ENCODE assay signal across 8 cellular contexts in the genomic region with DNA sequence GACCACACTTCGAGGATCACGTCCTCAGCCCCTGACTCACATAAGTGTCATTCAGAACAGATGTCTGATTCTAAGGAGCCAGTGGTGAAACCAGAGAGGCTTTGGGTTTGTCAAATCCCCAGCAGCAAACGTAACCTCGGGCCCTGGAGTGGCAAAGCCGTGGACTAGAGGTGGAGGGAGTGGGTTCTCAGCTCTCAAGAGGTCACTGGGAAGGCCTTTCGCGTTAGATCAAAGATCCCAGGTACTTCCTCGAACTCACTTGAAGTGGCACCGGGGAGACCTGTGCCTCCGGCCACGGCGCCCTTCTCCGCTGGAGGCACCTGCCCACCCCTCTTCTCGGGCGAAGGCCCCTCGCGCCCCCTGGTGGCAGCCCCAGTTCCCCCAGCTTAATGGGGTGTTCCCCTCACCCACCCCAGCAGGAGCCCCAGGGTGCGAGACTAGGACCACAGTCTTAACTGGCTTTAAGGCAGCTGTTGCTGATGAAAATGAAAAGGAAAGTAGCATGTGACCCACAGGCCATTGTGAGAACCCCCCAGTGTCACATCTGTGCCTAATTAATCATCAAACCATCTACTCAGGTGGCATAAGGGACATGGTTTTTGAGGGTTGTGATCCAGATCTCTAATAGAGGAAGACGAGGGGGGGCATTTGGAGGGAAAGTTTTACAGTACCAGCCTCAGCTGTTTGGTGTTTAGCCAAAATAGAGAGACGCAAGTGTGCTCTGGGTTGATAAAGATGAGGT. TPM values are rescaled to one million over a fixed set of nuclear protein-coding genes. Genes with fewer than 3 reads are reported as not detected.
A peak's percentile ranks its signal among the peaks of the same experiment; 100 is the strongest.
DNase-seq lines count a peak whose midpoint lies in the region; ATAC-seq and TF ChIP-seq lines count a peak whose summit lies in the region.

No MANE protein-coding gene starts in this region.

- H3K4me3 ChIP-seq in epithelial cell of esophagus (ENCODE audit: low read length) (peak overlapping the region; percentile 43), mucosa of stomach (ENCODE audit: low read length) (peak overlapping the region; percentile 1)

- peak overlapping the region; percentile 60 for H3K4me3 Mint-ChIP-seq in activated CD8-positive, alpha-beta memory T cell treated with anti-CD3 and anti-CD28 coated beads, Interleukin-2, amount 10 ng/mL, durations not matched to agents 7 days and 5 days

- H3K9me3 Mint-ChIP-seq in activated CD8-positive, alpha-beta memory T cell treated with anti-CD3 and anti-CD28 coated beads, Interleukin-2, amount 10 ng/mL, durations not matched to agents 7 days and 5 days (ENCODE audit: low read depth): no peaks in the 10 kb centered on the region

- peaks cover 30% of the 10 kb centered on the region for H3K4me1 Mint-ChIP-seq in activated CD8-positive, alpha-beta memory T cell treated with anti-CD3 and anti-CD28 coated beads, Interleukin-2, amount 10 ng/mL, durations not matched to agents 7 days and 5 days

- no peaks in the 10 kb centered on the region for H3K36me3 Mint-ChIP-seq in activated CD8-positive, alpha-beta memory T cell treated with anti-CD3 and anti-CD28 coated beads, Interleukin-2, amount 10 ng/mL, durations not matched to agents 7 days and 5 days

- peak overlapping the region; percentile 8 for H3K27ac Mint-ChIP-seq in activated CD8-positive, alpha-beta memory T cell treated with anti-CD3 and anti-CD28 coated beads, Interleukin-2, amount 10 ng/mL, durations not matched to agents 7 days and 5 days

- CTCF ChIA-PET in activated CD8-positive, alpha-beta memory T cell treated with anti-CD3 and anti-CD28 coated beads, Interleukin-2, amount 10 ng/mL, durations not matched to agents 7 days and 5 days (lab: Charles Lee): interaction anchor here (0.7 to 3.3 kb wide), 29 partner anchors 9 to 911 kb away, joined by 3 to 41 read pairs (median 4); partner anchors contain the start of gene SYNE2

- H3K36me3 ChIP-seq in mucosa of stomach (ENCODE audit: control insufficient read depth, insufficient read depth, low read length): no peaks in the 10 kb centered on the region

- no peak overlapping the region for H3K9ac ChIP-seq in mucosa of stomach (ENCODE audit: low read length)

- no peaks in the 10 kb centered on the region for H3K9me3 ChIP-seq in mucosa of stomach (ENCODE audit: control insufficient read depth, low read length)

- peaks cover 12% of the 10 kb centered on the region for H3K4me1 ChIP-seq in mucosa of stomach (ENCODE audit: control insufficient read depth, insufficient read depth, low read length)

- peak; percentile 35 for DNase-seq in AG08395 (ENCODE audit: low spot score)
- peak; percentile 52 for DNase-seq in NCI-H748 treated with DMSO at 0.1 percent for 48 hours (lab: John Stamatoyannopoulos, UW)
- DNase-seq in activated CD8-positive, alpha-beta memory T cell treated with anti-CD3 and anti-CD28 coated beads, Interleukin-2, amount 10 ng/mL, durations not matched to agents 7 days and 5 days: peak; percentile 90
- DNase-seq in epithelial cell of esophagus (ENCODE audit: low read depth): peak; percentile 58
- peak; percentile 72 for DNase-seq in stimulated activated CD8-positive, alpha-beta memory T cell treated with anti-CD3 and anti-CD28 coated beads, Interleukin-7, amount 100 ng/mL, for 24 hours (ENCODE audit: low read depth)

- peak; percentile 79 for ATAC-seq in GM18867 (IDR thresholded peaks at IDR 0.05; ENCODE audit: unreplicated experiment)
- ATAC-seq in HG03108 (IDR thresholded peaks at IDR 0.05; ENCODE audit: unreplicated experiment): peak; percentile 80
- peak; percentile 88 for ATAC-seq in activated CD8-positive, alpha-beta memory T cell treated with anti-CD3 and anti-CD28 coated beads, Interleukin-2, amount 10 ng/mL, durations not matched to agents 7 days and 5 days

- peaks cover 36% of the 10 kb centered on the region for H3K27me3 Mint-ChIP-seq in activated CD8-positive, alpha-beta memory T cell treated with anti-CD3 and anti-CD28 coated beads, Interleukin-2, amount 10 ng/mL, durations not matched to agents 7 days and 5 days

- peaks cover 22% of the 10 kb centered on the region for H3K27me3 ChIP-seq in mucosa of stomach (ENCODE audit: control insufficient read depth, insufficient read depth, low read length)

- peak; percentile 72 for TF ChIP-seq CTCF in epithelial cell of esophagus (IDR thresholded peaks at IDR 0.05; ENCODE audit: insufficient read depth, low read depth, low read length, missing control alignments)

RNA-seq across cellular contexts. Expression of gene ESR2, which starts 0.7 kb away (rescaled TPM):
- total RNA-seq in activated CD8-positive, alpha-beta memory T cell treated with anti-CD3 and anti-CD28 coated beads, Interleukin-2, amount 10 ng/mL, durations not matched to agents 7 days and 5 days: under 1 TPM; 0.15 to 0.49 TPM

Comparison
In these comparisons a context has a peak if more than half of its experiments do, and no peak if none do; other contexts are left out.
1. Peak in every context shown above with its lines: DNase-seq, ATAC-seq and H3K4me3 ChIP-seq.
2. DNase-seq: peak in every context shown above with its lines; median percentile 90 in activated CD8-positive, alpha-beta memory T cell treated with anti-CD3 and anti-CD28 coated beads, Interleukin-2, amount 10 ng/mL, durations not matched to agents 7 days and 5 days; 72 in stimulated activated CD8-positive, alpha-beta memory T cell treated with anti-CD3 and anti-CD28 coated beads, Interleukin-7, amount 100 ng/mL, for 24 hours; 58 in epithelial cell of esophagus; 52 in NCI-H748 treated with DMSO at 0.1 percent for 48 hours; 35 in AG08395.